Comparison of ENCODE assay signal across 33 cellular contexts in the genomic region with DNA sequence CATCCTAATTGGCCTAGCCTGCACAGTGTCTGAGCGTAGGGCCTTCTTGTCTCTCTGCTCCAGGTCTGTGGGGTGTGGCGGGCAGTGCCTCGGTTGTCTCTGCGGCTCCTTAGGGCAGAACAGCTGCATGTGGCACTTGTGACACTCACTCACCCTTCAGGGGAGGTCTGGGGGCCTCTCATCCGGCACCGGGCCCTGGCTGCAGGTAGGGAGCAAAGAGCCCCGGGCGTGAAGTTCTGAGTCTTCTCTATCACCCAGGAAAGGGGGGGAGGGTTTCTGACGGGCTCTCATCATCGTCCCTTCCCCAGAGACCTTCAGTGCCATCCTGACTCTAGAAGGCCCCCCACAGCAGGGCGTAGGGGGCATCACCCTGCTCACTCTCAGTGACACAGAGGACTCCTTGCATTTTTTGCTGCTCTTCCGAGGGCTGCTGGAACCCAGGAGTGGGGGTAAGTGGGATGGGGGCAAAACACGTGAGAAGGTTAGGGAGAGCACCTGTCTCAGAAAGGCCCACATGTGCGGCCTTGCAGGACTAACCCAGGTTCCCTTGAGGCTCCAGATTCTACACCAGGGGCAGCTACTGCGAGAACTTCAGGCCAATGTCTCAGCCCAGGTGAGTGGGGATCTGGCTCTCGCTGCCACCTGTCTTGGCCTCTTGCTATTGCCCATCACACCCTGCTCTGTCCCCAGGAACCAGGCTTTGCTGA. TPM values are rescaled to one million over a fixed set of nuclear protein-coding genes. Genes with fewer than 3 reads are reported as not detected.
"Had no signal": no experiment of that assay in that cellular context is flagged by ENCODE, and none has a peak within 500 bp of the region (broad histone marks: within the 10 kb centered on the region; RNA-seq: fewer than 3 reads in every experiment).

No MANE protein-coding gene starts in this region.

- DNase-seq: activated CD4-positive, alpha-beta memory T cell treated with anti-CD3 and anti-CD28 coated beads, Interleukin-2, amount 10 ng/mL, durations not matched to agents 7 days and 5 days; activated CD4-positive, alpha-beta T cell treated with anti-CD3 and anti-CD28 coated beads for 1 hour; activated CD4-positive, alpha-beta T cell treated with anti-CD3 and anti-CD28 coated beads, Interleukin-2, amount 10 ng/mL, durations not matched to agents 7 days and 5 days; activated naive CD4-positive, alpha-beta T cell; activated T-cell treated with anti-CD3 and anti-CD28 coated beads, Interleukin-2, amount 50 U/mL, for 4 hours; cerebellar nuclear complex; colonic mucosa; effector memory CD4-positive, alpha-beta T cell; foreskin fibroblast; hypothalamus; immature natural killer cell; left colon; psoas muscle; stimulated activated CD4-positive, alpha-beta T cell treated with anti-CD3 and anti-CD28 coated beads, Interleukin-15, amount 100 ng/mL, for 24 hours; stimulated activated CD4-positive, alpha-beta T cell treated with anti-CD3 and anti-CD28 coated beads, Interleukin-2, amount 100 ng/mL, for 24 hours; stimulated activated naive B cell treated with anti-CD40 and anti-IgM and Interleukin-4, amounts not matched to agents 10 μg/mL and 1 μg/mL and 100 μg/mL, for 72 hours; stomach; T-helper 17 cell; T1000; upper lobe of right lung; WERI-Rb-1 had no signal

- H3K4me3 Mint-ChIP-seq: activated CD4-positive, alpha-beta memory T cell treated with anti-CD3 and anti-CD28 coated beads, Interleukin-2, amount 10 ng/mL, durations not matched to agents 7 days and 5 days; activated CD4-positive, alpha-beta T cell treated with anti-CD3 and anti-CD28 coated beads, Interleukin-2, amount 10 ng/mL, durations not matched to agents 7 days and 5 days had no signal

- H3K4me1 Mint-ChIP-seq: activated T-helper 17 cell treated with anti-CD3 and anti-CD28 coated beads, Interleukin-2, amount 50 U/mL, for 72 hours had no signal

- H3K9me3 ChIP-seq: colonic mucosa, neutrophil, pancreas, psoas muscle, stomach, tibial artery, upper lobe of right lung had no signal

- H3K4me3 ChIP-seq: cardiac muscle cell, colonic mucosa, pancreas, upper lobe of right lung had no signal

- FAIRE-seq: endothelial cell of umbilical vein, kidney, pancreas had no signal

- H3K36me3 Mint-ChIP-seq: activated naive CD4-positive, alpha-beta T cell treated with anti-CD3 and anti-CD28 coated beads, Interleukin-2, amount 50 U/mL, for 72 hours; brain; immature natural killer cell; stimulated activated naive B cell treated with anti-CD40 and anti-IgM and Interleukin-4, amounts not matched to agents 10 μg/mL and 1 μg/mL and 100 μg/mL, for 72 hours had no signal

- H3K9me3 Mint-ChIP-seq: activated CD4-positive, alpha-beta memory T cell treated with anti-CD3 and anti-CD28 coated beads, Interleukin-2, amount 10 ng/mL, durations not matched to agents 7 days and 5 days; activated CD4-positive, alpha-beta T cell treated with anti-CD3 and anti-CD28 coated beads, Interleukin-2, amount 10 ng/mL, durations not matched to agents 7 days and 5 days; activated naive CD4-positive, alpha-beta T cell treated with anti-CD3 and anti-CD28 coated beads, Interleukin-2, amount 50 U/mL, for 72 hours; activated T-cell treated with anti-CD3 and anti-CD28 coated beads, Interleukin-2, amount 50 U/mL, for 4 hours; activated T-helper 17 cell treated with anti-CD3 and anti-CD28 coated beads, Interleukin-2, amount 50 U/mL, for 72 hours; brain; immature natural killer cell; naive thymus-derived CD8-positive, alpha-beta T cell; stimulated activated naive B cell treated with anti-CD40 and anti-IgM and Interleukin-4, amounts not matched to agents 10 μg/mL and 1 μg/mL and 100 μg/mL, for 72 hours had no signal

- H3K27me3 ChIP-seq: dorsolateral prefrontal cortex, pancreas had no signal

- H3K27ac Mint-ChIP-seq: activated CD4-positive, alpha-beta memory T cell treated with anti-CD3 and anti-CD28 coated beads, Interleukin-2, amount 10 ng/mL, durations not matched to agents 7 days and 5 days; activated CD4-positive, alpha-beta T cell treated with anti-CD3 and anti-CD28 coated beads, Interleukin-2, amount 10 ng/mL, durations not matched to agents 7 days and 5 days; activated naive CD4-positive, alpha-beta T cell treated with anti-CD3 and anti-CD28 coated beads, Interleukin-2, amount 50 U/mL, for 72 hours; activated T-helper 17 cell treated with anti-CD3 and anti-CD28 coated beads, Interleukin-2, amount 50 U/mL, for 72 hours; brain; immature natural killer cell; stimulated activated naive B cell treated with anti-CD40 and anti-IgM and Interleukin-4, amounts not matched to agents 10 μg/mL and 1 μg/mL and 100 μg/mL, for 72 hours; T-helper 17 cell had no signal

- H3K36me3 ChIP-seq: cardiac muscle cell, colonic mucosa, neutrophil, pancreas, upper lobe of right lung had no signal

- H3K27ac ChIP-seq: cardiac muscle cell, colonic mucosa, neutrophil, pancreas, psoas muscle, upper lobe of right lung, WERI-Rb-1 had no signal

- ATAC-seq: activated naive CD4-positive, alpha-beta T cell treated with anti-CD3 and anti-CD28 coated beads, Interleukin-2, amount 50 U/mL, for 72 hours; activated T-helper 17 cell treated with anti-CD3 and anti-CD28 coated beads, Interleukin-2, amount 50 U/mL, for 72 hours; esophagus mucosa; pancreas; psoas muscle had no signal

RNA-seq across cellular contexts. Expression of a gene that starts 2.6 kb away (rescaled TPM):
- total RNA-seq: activated CD4-positive, alpha-beta memory T cell treated with anti-CD3 and anti-CD28 coated beads, Interleukin-2, amount 10 ng/mL, durations not matched to agents 7 days and 5 days; activated CD4-positive, alpha-beta T cell treated with anti-CD3 and anti-CD28 coated beads, Interleukin-2, amount 10 ng/mL, durations not matched to agents 7 days and 5 days; naive thymus-derived CD8-positive, alpha-beta T cell; T-helper 17 cell had no signal
- polyA plus RNA-seq: immature natural killer cell; naive thymus-derived CD8-positive, alpha-beta T cell had no signal

RNA-seq across cellular contexts. Expression of a gene that starts 4.5 kb away (rescaled TPM):
- total RNA-seq: activated CD4-positive, alpha-beta memory T cell treated with anti-CD3 and anti-CD28 coated beads, Interleukin-2, amount 10 ng/mL, durations not matched to agents 7 days and 5 days; activated CD4-positive, alpha-beta T cell treated with anti-CD3 and anti-CD28 coated beads, Interleukin-2, amount 10 ng/mL, durations not matched to agents 7 days and 5 days; activated naive CD4-positive, alpha-beta T cell treated with anti-CD3 and anti-CD28 coated beads, Interleukin-2, amount 50 U/mL, for 72 hours; activated T-cell treated with anti-CD3 and anti-CD28 coated beads, Interleukin-2, amount 50 U/mL, for 4 hours; activated T-helper 17 cell treated with anti-CD3 and anti-CD28 coated beads, Interleukin-2, amount 50 U/mL, for 72 hours; endothelial cell of umbilical vein; esophagus mucosa; left colon; naive thymus-derived CD8-positive, alpha-beta T cell; stomach; T-helper 17 cell had no signal
- polyA plus RNA-seq: immature natural killer cell; naive thymus-derived CD8-positive, alpha-beta T cell had no signal
